Comparison of ENCODE assay signal across 20 cellular contexts in the genomic region with DNA sequence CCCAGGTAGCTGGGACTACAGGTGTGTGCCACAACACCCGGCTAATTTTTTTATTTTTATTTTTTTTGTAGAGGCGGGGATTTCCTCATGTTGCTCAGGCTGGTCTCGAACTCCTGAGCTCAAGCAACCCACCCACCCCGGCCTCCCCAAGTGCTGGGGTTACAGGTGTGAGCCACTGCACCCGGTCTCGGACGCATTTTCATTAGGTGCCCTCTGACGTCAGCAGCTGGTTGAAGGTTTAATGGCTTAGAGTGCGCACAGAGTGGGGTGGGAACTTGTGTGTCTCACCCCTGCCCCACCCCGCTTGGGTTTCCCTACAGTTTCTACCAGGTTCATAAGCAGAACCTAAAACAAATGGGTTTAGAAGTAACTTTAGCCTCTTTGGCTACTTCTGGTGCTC.
DNase-seq lines count a peak whose midpoint lies in the region; ATAC-seq and TF ChIP-seq lines count a peak whose summit lies in the region.
"Had no signal": no experiment of that assay in that cellular context is flagged by ENCODE, and none has a peak within 500 bp of the region (broad histone marks: within the 10 kb centered on the region; RNA-seq: fewer than 3 reads in every experiment).

No MANE protein-coding gene starts in this region.

- intact Hi-C loops in breast epithelium (cut with DNase I; ENCODE audit: low total_unique reads) = loop anchor here (10.0 kb wide), 1 partner anchor 1544 kb away; no protein-coding TSS in a partner anchor

- H3K9me3 Mint-ChIP-seq in mesothelial cell of epicardium = peaks cover 1% of the 10 kb centered on the region
- H3K9me3 Mint-ChIP-seq: activated CD4-positive, alpha-beta memory T cell treated with anti-CD3 and anti-CD28 coated beads, Interleukin-2, amount 10 ng/mL, durations not matched to agents 7 days and 5 days had no signal

- TF ChIP-seq POLR2A in Peyer's patch (IDR thresholded peaks at IDR 0.05) (no peak), breast epithelium (IDR thresholded peaks at IDR 0.05) (no peak)

- no peaks in the 10 kb centered on the region for H3K36me3 ChIP-seq in Peyer's patch
- H3K36me3 ChIP-seq in breast epithelium = no peaks in the 10 kb centered on the region
- no peaks in the 10 kb centered on the region for H3K36me3 ChIP-seq in thoracic aorta
- H3K36me3 ChIP-seq: HAP-1, neutrophil had no signal

- peak overlapping the region; percentile 87 for H3K27ac Mint-ChIP-seq in mesothelial cell of epicardium
- H3K27ac Mint-ChIP-seq: activated CD4-positive, alpha-beta memory T cell treated with anti-CD3 and anti-CD28 coated beads, Interleukin-2, amount 10 ng/mL, durations not matched to agents 7 days and 5 days; activated naive CD8-positive, alpha-beta T cell had no signal

- no peaks in the 10 kb centered on the region for H3K27me3 Mint-ChIP-seq in mesothelial cell of epicardium (ENCODE audit: low read depth)
- H3K27me3 Mint-ChIP-seq: activated CD4-positive, alpha-beta memory T cell treated with anti-CD3 and anti-CD28 coated beads, Interleukin-2, amount 10 ng/mL, durations not matched to agents 7 days and 5 days; activated naive CD8-positive, alpha-beta T cell had no signal

- peaks cover 51% of the 10 kb centered on the region for H3K4me1 Mint-ChIP-seq in mesothelial cell of epicardium
- H3K4me1 Mint-ChIP-seq: activated CD4-positive, alpha-beta memory T cell treated with anti-CD3 and anti-CD28 coated beads, Interleukin-2, amount 10 ng/mL, durations not matched to agents 7 days and 5 days had no signal

- peak overlapping the region in 3 of 4 donors; percentile 25 to 43 (median 27) for H3K27ac ChIP-seq in Peyer's patch
- peak overlapping the region; percentile 74 to 84 for H3K27ac ChIP-seq in breast epithelium
- H3K27ac ChIP-seq in thoracic aorta = peak overlapping the region; percentile 4 to 46
- H3K27ac ChIP-seq: neutrophil had no signal

- no peak overlapping the region for H3K4me3 Mint-ChIP-seq in mesothelial cell of epicardium
- H3K4me3 Mint-ChIP-seq: activated CD4-positive, alpha-beta memory T cell treated with anti-CD3 and anti-CD28 coated beads, Interleukin-2, amount 10 ng/mL, durations not matched to agents 7 days and 5 days; activated naive CD8-positive, alpha-beta T cell had no signal

- H3K27me3 ChIP-seq in Peyer's patch = no peaks in the 10 kb centered on the region
- H3K27me3 ChIP-seq in breast epithelium = no peaks in the 10 kb centered on the region
- H3K27me3 ChIP-seq in thoracic aorta (replicated peaks; ENCODE audit: insufficient read depth) = no peaks in the 10 kb centered on the region
- H3K27me3 ChIP-seq: neutrophil had no signal

- H3K4me3 ChIP-seq in Peyer's patch = no peak overlapping the region
- no peak overlapping the region for H3K4me3 ChIP-seq in breast epithelium
- no peak overlapping the region for H3K4me3 ChIP-seq in thoracic aorta
- H3K4me3 ChIP-seq: HAP-1 had no signal

- H3K36me3 Mint-ChIP-seq in mesothelial cell of epicardium = no peaks in the 10 kb centered on the region

- no peak for ATAC-seq in thoracic aorta (ENCODE audit: insufficient number of reproducible peaks, low FRiP score, low read depth)

- TF ChIP-seq CTCF in Peyer's patch (IDR thresholded peaks at IDR 0.05) (no peak), breast epithelium (IDR thresholded peaks at IDR 0.05) (no peak), mesothelial cell of epicardium (IDR thresholded peaks at IDR 0.05; ENCODE audit: unreplicated experiment) (no peak), thoracic aorta (IDR thresholded peaks at IDR 0.05) (no peak)

- DNase-seq in Peyer's patch = peak in 1 of 3 donors; percentile 34
- DNase-seq in breast epithelium (ENCODE audit: low spot score in 2 of 2) = no peak
- DNase-seq in mesothelial cell of epicardium (ENCODE audit: low spot score in 2 of 2, unreplicated experiment in 2 of 2) = no peak
- no peak for DNase-seq in thoracic aorta (ENCODE audit: low spot score)
- no peak for DNase-seq in DMS 273 (lab: John Stamatoyannopoulos, UW; ENCODE audit: unreplicated experiment)
- DNase-seq in activated effector memory CD4-positive, alpha-beta T cell treated with Interleukin-2 at 50 U/mL for 16 hours = no peak
- DNase-seq in NCI-H345 (lab: John Stamatoyannopoulos, UW) = no peak
- DNase-seq in epidermal melanocyte (ENCODE audit: insufficient read length, low spot score) = no peak
- DNase-seq: activated CD4-positive, alpha-beta memory T cell treated with anti-CD3 and anti-CD28 coated beads, Interleukin-2, amount 10 ng/mL, durations not matched to agents 7 days and 5 days; activated CD4-positive, CD25-positive, alpha-beta regulatory T cell treated with anti-CD3 and anti-CD28 coated beads, Interleukin-2, amount 50 U/mL, for 72 hours; C1 segment of cervical spinal cord; DND-41; mesenchymal stem cell; NCI-H2029; NCI-H2227 treated with DMSO at 0.1 percent for 48 hours; small intestine; stimulated activated CD4-positive, alpha-beta T cell treated with anti-CD3 and anti-CD28 coated beads, Interleukin-2, amount 100 ng/mL, for 24 hours had no signal

- H3K4me1 ChIP-seq in Peyer's patch = peaks cover 0 to 12% (median 0%) of the 10 kb centered on the region in 4 donors
- H3K4me1 ChIP-seq in breast epithelium = peaks cover 5 to 8% of the 10 kb centered on the region in 2 donors
- peaks cover 16 to 44% of the 10 kb centered on the region in 2 donors for H3K4me1 ChIP-seq in thoracic aorta (ENCODE audit: control insufficient read depth in 1 of 2, low read depth in 2 of 2)

- H3K9me3 ChIP-seq in Peyer's patch (no peaks in the 10 kb centered on the region), breast epithelium (no peaks in the 10 kb centered on the region), thoracic aorta (no peaks in the 10 kb centered on the region)
- H3K9me3 ChIP-seq: HAP-1, neutrophil had no signal

Comparison
In these comparisons a context has a peak if more than half of its experiments do, and no peak if none do; other contexts are left out.
1. H3K27ac ChIP-seq: peak in every context shown above with its lines; median percentile 79 in breast epithelium; 27 in Peyer's patch; 25 in thoracic aorta.